9 cellular contexts compared by ENCODE assay signal in genomic region chr15:98906712-98907083, GRCh38.
DNase-seq lines count a peak whose midpoint lies in the region; ATAC-seq and TF ChIP-seq lines count a peak whose summit lies in the region.
"Had no signal": no experiment of that assay in that cellular context is flagged by ENCODE, and none has a peak within 500 bp of the region (broad histone marks: within the 10 kb centered on the region; RNA-seq: fewer than 3 reads in every experiment).

No MANE protein-coding gene starts in this region.

- no peak overlapping the region for H3K4me3 ChIP-seq in lower lobe of right lung

- no peaks in the 10 kb centered on the region for H3K27me3 Mint-ChIP-seq in dendritic cell treated with granulocyte-macrophage colony-stimulating factor and Interleukin-4, amounts not matched to agents 40 ng/mL and 50 ng/mL, for 4 days
- H3K27me3 Mint-ChIP-seq: activated B cell treated with CpG ODN at 0.5 μM for 24 hours had no signal

- POLR2A ChIA-PET in HEK293T (lab: Yijun Ruan, JAX), result interaction anchor here (0.8 kb wide), 1 partner anchor 16 kb away, joined by 3 read pairs; no protein-coding TSS in a partner anchor

- peaks cover 16% of the 10 kb centered on the region for H3K4me1 Mint-ChIP-seq in dendritic cell treated with granulocyte-macrophage colony-stimulating factor and Interleukin-4, amounts not matched to agents 40 ng/mL and 50 ng/mL, for 4 days (ENCODE audit: low read depth)
- H3K4me1 Mint-ChIP-seq: activated B cell treated with CpG ODN at 0.5 μM for 24 hours, natural killer cell had no signal

- H3K27ac ChIP-seq in lower lobe of right lung, result no peak overlapping the region

- H3K36me3 ChIP-seq in lower lobe of right lung, result peaks cover 41% of the 10 kb centered on the region

- no peak overlapping the region for H3K4me3 Mint-ChIP-seq in dendritic cell treated with granulocyte-macrophage colony-stimulating factor and Interleukin-4, amounts not matched to agents 40 ng/mL and 50 ng/mL, for 4 days
- H3K4me3 Mint-ChIP-seq: activated B cell treated with CpG ODN at 0.5 μM for 24 hours, natural killer cell had no signal

- H3K27me3 ChIP-seq in lower lobe of right lung (ENCODE audit: low read depth), result no peaks in the 10 kb centered on the region

- H3K4me1 ChIP-seq in lower lobe of right lung, result peaks cover 13% of the 10 kb centered on the region

- H3K27ac Mint-ChIP-seq in dendritic cell treated with granulocyte-macrophage colony-stimulating factor and Interleukin-4, amounts not matched to agents 40 ng/mL and 50 ng/mL, for 4 days, result peak overlapping the region; percentile 41
- H3K27ac Mint-ChIP-seq: activated B cell treated with CpG ODN at 0.5 μM for 24 hours, natural killer cell had no signal

- intact Hi-C loops in dendritic cell treated with granulocyte-macrophage colony-stimulating factor and Interleukin-4, amounts not matched to agents 40 ng/mL and 50 ng/mL, for 4 days (cut with micrococcal nuclease), result no loop called here
- intact Hi-C loops in lower lobe of right lung (cut with DNase I), result no loop called here

- H3K36me3 Mint-ChIP-seq in dendritic cell treated with granulocyte-macrophage colony-stimulating factor and Interleukin-4, amounts not matched to agents 40 ng/mL and 50 ng/mL, for 4 days (ENCODE audit: low read depth), result peaks cover 61% of the 10 kb centered on the region
- H3K36me3 Mint-ChIP-seq: natural killer cell had no signal

- ATAC-seq in lower lobe of right lung (peak; percentile 65 to 73), HG02642 (IDR thresholded peaks at IDR 0.05; ENCODE audit: poor library complexity, unreplicated experiment) (no peak), GM18909 (IDR thresholded peaks at IDR 0.05; ENCODE audit: poor library complexity, unreplicated experiment) (no peak)
- ATAC-seq: natural killer cell had no signal

- CTCF ChIA-PET in HEK293T (lab: Yijun Ruan, JAX), result interaction anchor here (0.6 kb wide), 1 partner anchor 71 kb away, joined by 7 read pairs; no protein-coding TSS in a partner anchor

- DNase-seq in NCI-H226 (peak; percentile 69), lower lobe of right lung (peak; percentile 72), ureter (ENCODE audit: low spot score) (peak; percentile 76), HEK293T (ENCODE audit: extremely low spot score) (no peak)
- DNase-seq: activated B cell treated with CpG ODN at 0.5 μM for 24 hours, natural killer cell had no signal

- H3K9me3 Mint-ChIP-seq in dendritic cell treated with granulocyte-macrophage colony-stimulating factor and Interleukin-4, amounts not matched to agents 40 ng/mL and 50 ng/mL, for 4 days, result no peaks in the 10 kb centered on the region
- H3K9me3 Mint-ChIP-seq: activated B cell treated with CpG ODN at 0.5 μM for 24 hours, natural killer cell had no signal

- TF ChIP-seq CTCF in lower lobe of right lung (IDR thresholded peaks at IDR 0.05), result no peak

- H3K9me3 ChIP-seq in lower lobe of right lung, result no peaks in the 10 kb centered on the region

TF ChIP-seq in HEK293T, 16 proteins besides CTCF, POLR2A, EP300 and RAD21:
- no peak for TF ChIP-seq PKNOX1 (IDR thresholded peaks at IDR 0.05)
- TF ChIP-seq SUZ12 (IDR thresholded peaks at IDR 0.05), result no peak
- no peak for TF ChIP-seq BHLHE40 (IDR thresholded peaks at IDR 0.05; ENCODE audit: borderline replicate concordance)
- no peak for TF ChIP-seq FOXM1 (IDR thresholded peaks at IDR 0.05; ENCODE audit: borderline replicate concordance)

Comparison
In these comparisons a context has a peak if more than half of its experiments do, and no peak if none do; other contexts are left out.
1. ATAC-seq: peak in lower lobe of right lung (2 of 2); none in HG02642 (single experiment) and GM18909 (single experiment).